1 cellular context compared by ENCODE assay signal in the genomic region with DNA sequence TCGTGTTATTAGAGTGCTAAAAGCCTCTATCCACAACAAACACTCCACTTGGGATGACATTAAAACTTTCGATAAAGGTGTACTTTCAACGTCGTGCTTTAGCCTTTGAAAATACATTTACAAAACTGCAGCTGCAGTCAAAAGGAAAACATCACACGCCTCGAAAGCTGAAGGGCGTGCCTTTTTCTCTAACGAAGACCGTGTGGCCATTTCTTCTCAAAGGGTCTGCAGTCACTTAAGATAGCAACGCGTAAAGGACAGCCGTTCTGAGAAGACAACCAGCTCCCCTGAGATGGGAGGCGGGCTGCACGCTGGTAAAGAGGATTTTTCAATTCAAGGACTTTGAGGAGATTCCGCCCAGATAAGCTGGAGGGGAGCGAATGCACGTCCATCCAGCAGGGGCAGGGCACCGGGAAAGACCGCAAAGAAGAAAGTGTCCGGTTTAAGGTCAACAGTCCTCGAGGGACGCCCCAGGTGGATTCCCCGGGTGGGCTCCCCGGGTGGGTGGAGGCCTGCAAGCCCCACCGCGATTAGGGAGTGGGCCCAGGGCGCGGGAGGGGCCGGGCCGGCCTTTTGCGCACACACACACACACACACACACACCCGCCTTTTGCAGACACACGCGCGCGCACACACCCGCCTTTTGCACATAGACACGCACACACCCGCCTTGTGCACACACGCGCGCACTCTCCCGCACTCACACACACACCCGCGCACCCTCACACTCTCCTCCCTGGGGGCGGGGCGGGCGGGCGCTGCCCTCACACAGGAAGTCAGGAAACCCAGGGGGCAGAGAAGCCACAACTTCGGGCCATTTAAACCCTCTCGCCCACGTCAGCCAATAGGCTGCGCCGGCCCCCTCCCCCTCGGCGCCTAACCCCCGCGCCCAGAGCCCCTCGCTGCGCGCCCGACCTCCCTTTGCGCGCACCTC.
TF ChIP-seq lines count a peak whose summit lies in the region.

No MANE protein-coding gene starts in this region.

TF ChIP-seq in GM12878, 131 proteins besides CTCF, POLR2A, EP300 and RAD21 (continues in another document):
- TF ChIP-seq ATF7 (IDR thresholded peaks at IDR 0.05; ENCODE audit: low read depth) = no peak
- TF ChIP-seq, protein P1, sequence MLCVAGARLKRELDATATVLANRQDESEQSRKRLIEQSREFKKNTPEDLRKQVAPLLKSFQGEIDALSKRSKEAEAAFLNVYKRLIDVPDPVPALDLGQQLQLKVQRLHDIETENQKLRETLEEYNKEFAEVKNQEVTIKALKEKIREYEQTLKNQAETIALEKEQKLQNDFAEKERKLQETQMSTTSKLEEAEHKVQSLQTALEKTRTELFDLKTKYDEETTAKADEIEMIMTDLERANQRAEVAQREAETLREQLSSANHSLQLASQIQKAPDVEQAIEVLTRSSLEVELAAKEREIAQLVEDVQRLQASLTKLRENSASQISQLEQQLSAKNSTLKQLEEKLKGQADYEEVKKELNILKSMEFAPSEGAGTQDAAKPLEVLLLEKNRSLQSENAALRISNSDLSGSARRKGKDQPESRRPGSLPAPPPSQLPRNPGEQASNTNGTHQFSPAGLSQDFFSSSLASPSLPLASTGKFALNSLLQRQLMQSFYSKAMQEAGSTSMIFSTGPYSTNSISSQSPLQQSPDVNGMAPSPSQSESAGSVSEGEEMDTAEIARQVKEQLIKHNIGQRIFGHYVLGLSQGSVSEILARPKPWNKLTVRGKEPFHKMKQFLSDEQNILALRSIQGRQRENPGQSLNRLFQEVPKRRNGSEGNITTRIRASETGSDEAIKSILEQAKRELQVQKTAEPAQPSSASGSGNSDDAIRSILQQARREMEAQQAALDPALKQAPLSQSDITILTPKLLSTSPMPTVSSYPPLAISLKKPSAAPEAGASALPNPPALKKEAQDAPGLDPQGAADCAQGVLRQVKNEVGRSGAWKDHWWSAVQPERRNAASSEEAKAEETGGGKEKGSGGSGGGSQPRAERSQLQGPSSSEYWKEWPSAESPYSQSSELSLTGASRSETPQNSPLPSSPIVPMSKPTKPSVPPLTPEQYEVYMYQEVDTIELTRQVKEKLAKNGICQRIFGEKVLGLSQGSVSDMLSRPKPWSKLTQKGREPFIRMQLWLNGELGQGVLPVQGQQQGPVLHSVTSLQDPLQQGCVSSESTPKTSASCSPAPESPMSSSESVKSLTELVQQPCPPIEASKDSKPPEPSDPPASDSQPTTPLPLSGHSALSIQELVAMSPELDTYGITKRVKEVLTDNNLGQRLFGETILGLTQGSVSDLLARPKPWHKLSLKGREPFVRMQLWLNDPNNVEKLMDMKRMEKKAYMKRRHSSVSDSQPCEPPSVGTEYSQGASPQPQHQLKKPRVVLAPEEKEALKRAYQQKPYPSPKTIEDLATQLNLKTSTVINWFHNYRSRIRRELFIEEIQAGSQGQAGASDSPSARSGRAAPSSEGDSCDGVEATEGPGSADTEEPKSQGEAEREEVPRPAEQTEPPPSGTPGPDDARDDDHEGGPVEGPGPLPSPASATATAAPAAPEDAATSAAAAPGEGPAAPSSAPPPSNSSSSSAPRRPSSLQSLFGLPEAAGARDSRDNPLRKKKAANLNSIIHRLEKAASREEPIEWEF (IDR thresholded peaks at IDR 0.05; ENCODE audit: insufficient replicate concordance, low read depth, low read length) = no peak
- no peak for TF ChIP-seq SREBF1 (IDR thresholded peaks at IDR 0.05; ENCODE audit: low read length)
- TF ChIP-seq STAT3 (IDR thresholded peaks at IDR 0.05; ENCODE audit: low read depth, low read length) = no peak
- TF ChIP-seq CHD1 (IDR thresholded peaks at IDR 0.05; ENCODE audit: low read depth, low read length) = no peak
- TF ChIP-seq RAD51 (IDR thresholded peaks at IDR 0.05) = no peak
- TF ChIP-seq FOXM1 (IDR thresholded peaks at IDR 0.05; ENCODE audit: low read depth, low read length) = no peak
- no peak for TF ChIP-seq PAX5 (IDR thresholded peaks at IDR 0.05; ENCODE audit: borderline replicate concordance, low read depth, low read length)
- no peak for TF ChIP-seq CREM (IDR thresholded peaks at IDR 0.05; ENCODE audit: low read depth)
- TF ChIP-seq, protein P2, sequence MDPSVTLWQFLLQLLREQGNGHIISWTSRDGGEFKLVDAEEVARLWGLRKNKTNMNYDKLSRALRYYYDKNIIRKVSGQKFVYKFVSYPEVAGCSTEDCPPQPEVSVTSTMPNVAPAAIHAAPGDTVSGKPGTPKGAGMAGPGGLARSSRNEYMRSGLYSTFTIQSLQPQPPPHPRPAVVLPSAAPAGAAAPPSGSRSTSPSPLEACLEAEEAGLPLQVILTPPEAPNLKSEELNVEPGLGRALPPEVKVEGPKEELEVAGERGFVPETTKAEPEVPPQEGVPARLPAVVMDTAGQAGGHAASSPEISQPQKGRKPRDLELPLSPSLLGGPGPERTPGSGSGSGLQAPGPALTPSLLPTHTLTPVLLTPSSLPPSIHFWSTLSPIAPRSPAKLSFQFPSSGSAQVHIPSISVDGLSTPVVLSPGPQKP (IDR thresholded peaks at IDR 0.05; ENCODE audit: low read depth, low read length) = 0 out of 2 replicates have a peak, but pooled peaks have one; percentile 19
- TF ChIP-seq NFXL1 (IDR thresholded peaks at IDR 0.05; ENCODE audit: borderline replicate concordance) = no peak
- TF ChIP-seq, protein P3, sequence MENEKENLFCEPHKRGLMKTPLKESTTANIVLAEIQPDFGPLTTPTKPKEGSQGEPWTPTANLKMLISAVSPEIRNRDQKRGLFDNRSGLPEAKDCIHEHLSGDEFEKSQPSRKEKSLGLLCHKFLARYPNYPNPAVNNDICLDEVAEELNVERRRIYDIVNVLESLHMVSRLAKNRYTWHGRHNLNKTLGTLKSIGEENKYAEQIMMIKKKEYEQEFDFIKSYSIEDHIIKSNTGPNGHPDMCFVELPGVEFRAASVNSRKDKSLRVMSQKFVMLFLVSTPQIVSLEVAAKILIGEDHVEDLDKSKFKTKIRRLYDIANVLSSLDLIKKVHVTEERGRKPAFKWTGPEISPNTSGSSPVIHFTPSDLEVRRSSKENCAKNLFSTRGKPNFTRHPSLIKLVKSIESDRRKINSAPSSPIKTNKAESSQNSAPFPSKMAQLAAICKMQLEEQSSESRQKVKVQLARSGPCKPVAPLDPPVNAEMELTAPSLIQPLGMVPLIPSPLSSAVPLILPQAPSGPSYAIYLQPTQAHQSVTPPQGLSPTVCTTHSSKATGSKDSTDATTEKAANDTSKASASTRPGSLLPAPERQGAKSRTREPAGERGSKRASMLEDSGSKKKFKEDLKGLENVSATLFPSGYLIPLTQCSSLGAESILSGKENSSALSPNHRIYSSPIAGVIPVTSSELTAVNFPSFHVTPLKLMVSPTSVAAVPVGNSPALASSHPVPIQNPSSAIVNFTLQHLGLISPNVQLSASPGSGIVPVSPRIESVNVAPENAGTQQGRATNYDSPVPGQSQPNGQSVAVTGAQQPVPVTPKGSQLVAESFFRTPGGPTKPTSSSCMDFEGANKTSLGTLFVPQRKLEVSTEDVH (IDR thresholded peaks at IDR 0.05; ENCODE audit: low read depth, partially characterized antibody) = no peak
- TF ChIP-seq TCF12 (IDR thresholded peaks at IDR 0.05; ENCODE audit: low read depth, low read length) = no peak
- TF ChIP-seq ZNF274 (IDR thresholded peaks at IDR 0.05; ENCODE audit: insufficient read depth, insufficient read length) = no peak
- TF ChIP-seq, protein P4, sequence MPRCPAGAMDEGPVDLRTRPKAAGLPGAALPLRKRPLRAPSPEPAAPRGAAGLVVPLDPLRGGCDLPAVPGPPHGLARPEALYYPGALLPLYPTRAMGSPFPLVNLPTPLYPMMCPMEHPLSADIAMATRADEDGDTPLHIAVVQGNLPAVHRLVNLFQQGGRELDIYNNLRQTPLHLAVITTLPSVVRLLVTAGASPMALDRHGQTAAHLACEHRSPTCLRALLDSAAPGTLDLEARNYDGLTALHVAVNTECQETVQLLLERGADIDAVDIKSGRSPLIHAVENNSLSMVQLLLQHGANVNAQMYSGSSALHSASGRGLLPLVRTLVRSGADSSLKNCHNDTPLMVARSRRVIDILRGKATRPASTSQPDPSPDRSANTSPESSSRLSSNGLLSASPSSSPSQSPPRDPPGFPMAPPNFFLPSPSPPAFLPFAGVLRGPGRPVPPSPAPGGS (IDR thresholded peaks at IDR 0.05; ENCODE audit: borderline replicate concordance, insufficient read depth, low read depth, low read length, poor library complexity, severe bottlenecking) = peak; percentile 23
- TF ChIP-seq SMC3 (IDR thresholded peaks at IDR 0.05; ENCODE audit: borderline replicate concordance, low read length) = no peak
- no peak for TF ChIP-seq CREB1 (IDR thresholded peaks at IDR 0.05; ENCODE audit: low read depth)
- no peak for TF ChIP-seq BCL11A (IDR thresholded peaks at IDR 0.05; ENCODE audit: low read depth, low read length)
- TF ChIP-seq BACH1 (IDR thresholded peaks at IDR 0.05; ENCODE audit: borderline replicate concordance) = 0 out of 2 replicates have a peak, but pooled peaks have one; percentile 11
- TF ChIP-seq TAF1 (IDR thresholded peaks at IDR 0.05; ENCODE audit: borderline replicate concordance, low read depth, low read length) = no peak
- 0 out of 2 replicates have a peak, but pooled peaks have one; percentile 28 for TF ChIP-seq SMARCA5 (IDR thresholded peaks at IDR 0.05)
- TF ChIP-seq EZH2 (IDR thresholded peaks at IDR 0.05; ENCODE audit: borderline replicate concordance, control insufficient read depth, low read depth, low read length) = no peak
- 0 out of 2 replicates have a peak, but pooled peaks have one; percentile 9 for TF ChIP-seq EED (IDR thresholded peaks at IDR 0.05; ENCODE audit: low read depth)
- no peak for TF ChIP-seq MEF2B (IDR thresholded peaks at IDR 0.05; ENCODE audit: partially characterized antibody, poor library complexity, severe bottlenecking)
- TF ChIP-seq, protein P5, sequence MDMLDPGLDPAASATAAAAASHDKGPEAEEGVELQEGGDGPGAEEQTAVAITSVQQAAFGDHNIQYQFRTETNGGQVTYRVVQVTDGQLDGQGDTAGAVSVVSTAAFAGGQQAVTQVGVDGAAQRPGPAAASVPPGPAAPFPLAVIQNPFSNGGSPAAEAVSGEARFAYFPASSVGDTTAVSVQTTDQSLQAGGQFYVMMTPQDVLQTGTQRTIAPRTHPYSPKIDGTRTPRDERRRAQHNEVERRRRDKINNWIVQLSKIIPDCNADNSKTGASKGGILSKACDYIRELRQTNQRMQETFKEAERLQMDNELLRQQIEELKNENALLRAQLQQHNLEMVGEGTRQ (IDR thresholded peaks at IDR 0.05; ENCODE audit: borderline replicate concordance, low read depth, low read length) = no peak
- TF ChIP-seq YY1 (IDR thresholded peaks at IDR 0.05; ENCODE audit: low read depth, low read length) = 0 out of 2 replicates have a peak, but pooled peaks have one; percentile 4
- no peak for TF ChIP-seq ASH2L (IDR thresholded peaks at IDR 0.05; ENCODE audit: borderline replicate concordance, low read depth)
- TF ChIP-seq, protein P6, sequence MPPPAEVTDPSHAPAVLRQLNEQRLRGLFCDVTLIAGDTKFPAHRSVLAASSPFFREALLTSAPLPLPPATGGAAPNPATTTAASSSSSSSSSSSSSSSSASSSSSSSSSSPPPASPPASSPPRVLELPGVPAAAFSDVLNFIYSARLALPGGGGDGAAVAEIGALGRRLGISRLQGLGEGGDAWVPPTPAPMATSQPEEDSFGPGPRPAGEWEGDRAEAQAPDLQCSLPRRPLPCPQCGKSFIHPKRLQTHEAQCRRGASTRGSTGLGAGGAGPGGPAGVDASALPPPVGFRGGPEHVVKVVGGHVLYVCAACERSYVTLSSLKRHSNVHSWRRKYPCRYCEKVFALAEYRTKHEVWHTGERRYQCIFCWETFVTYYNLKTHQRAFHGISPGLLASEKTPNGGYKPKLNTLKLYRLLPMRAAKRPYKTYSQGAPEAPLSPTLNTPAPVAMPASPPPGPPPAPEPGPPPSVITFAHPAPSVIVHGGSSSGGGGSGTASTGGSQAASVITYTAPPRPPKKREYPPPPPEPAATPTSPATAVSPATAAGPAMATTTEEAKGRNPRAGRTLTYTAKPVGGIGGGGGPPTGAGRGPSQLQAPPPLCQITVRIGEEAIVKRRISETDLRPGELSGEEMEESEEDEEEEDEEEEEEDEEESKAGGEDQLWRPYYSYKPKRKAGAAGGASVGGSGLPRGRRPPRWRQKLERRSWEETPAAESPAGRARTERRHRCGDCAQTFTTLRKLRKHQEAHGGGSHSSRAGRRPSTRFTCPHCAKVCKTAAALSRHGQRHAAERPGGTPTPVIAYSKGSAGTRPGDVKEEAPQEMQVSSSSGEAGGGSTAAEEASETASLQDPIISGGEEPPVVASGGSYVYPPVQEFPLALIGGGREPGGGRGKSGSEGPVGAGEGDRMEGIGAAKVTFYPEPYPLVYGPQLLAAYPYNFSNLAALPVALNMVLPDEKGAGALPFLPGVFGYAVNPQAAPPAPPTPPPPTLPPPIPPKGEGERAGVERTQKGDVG (CRISPR knock-in tag; IDR thresholded peaks at IDR 0.05) = no peak
- peak in 1 of 2 experiments; percentile 39; a peak in 2 of 3 replicates for TF ChIP-seq EGR1 (IDR thresholded peaks at IDR 0.05; ENCODE audit: borderline replicate concordance in 1 of 2, low read depth in 2 of 2, low read length in 2 of 2)
- TF ChIP-seq CEBPB (IDR thresholded peaks at IDR 0.05; ENCODE audit: borderline replicate concordance in 1 of 2, low read depth in 2 of 2, low read length in 2 of 2) = no peak
- TF ChIP-seq NR2C2 (IDR thresholded peaks at IDR 0.05; ENCODE audit: borderline replicate concordance, control insufficient read depth, insufficient read length, low read depth) = no peak
- 0 out of 2 replicates have a peak, but pooled peaks have one; percentile 52 for TF ChIP-seq TARDBP (IDR thresholded peaks at IDR 0.05; ENCODE audit: borderline replicate concordance)
- TF ChIP-seq RUNX3 (IDR thresholded peaks at IDR 0.05; ENCODE audit: low read length) = peak; percentile 12; the same call in 1 of the 2 replicates
- peak; percentile 73 for TF ChIP-seq NBN (IDR thresholded peaks at IDR 0.05)
- TF ChIP-seq IKZF1 (conservative IDR thresholded peaks at IDR 0.05) = peak; percentile 23; the same call in 1 of the 2 replicates
- TF ChIP-seq, protein P7, sequence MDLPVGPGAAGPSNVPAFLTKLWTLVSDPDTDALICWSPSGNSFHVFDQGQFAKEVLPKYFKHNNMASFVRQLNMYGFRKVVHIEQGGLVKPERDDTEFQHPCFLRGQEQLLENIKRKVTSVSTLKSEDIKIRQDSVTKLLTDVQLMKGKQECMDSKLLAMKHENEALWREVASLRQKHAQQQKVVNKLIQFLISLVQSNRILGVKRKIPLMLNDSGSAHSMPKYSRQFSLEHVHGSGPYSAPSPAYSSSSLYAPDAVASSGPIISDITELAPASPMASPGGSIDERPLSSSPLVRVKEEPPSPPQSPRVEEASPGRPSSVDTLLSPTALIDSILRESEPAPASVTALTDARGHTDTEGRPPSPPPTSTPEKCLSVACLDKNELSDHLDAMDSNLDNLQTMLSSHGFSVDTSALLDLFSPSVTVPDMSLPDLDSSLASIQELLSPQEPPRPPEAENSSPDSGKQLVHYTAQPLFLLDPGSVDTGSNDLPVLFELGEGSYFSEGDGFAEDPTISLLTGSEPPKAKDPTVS (IDR thresholded peaks at IDR 0.05; ENCODE audit: low read depth, low read length) = no peak
- no peak for TF ChIP-seq TBL1XR1 (IDR thresholded peaks at IDR 0.05; ENCODE audit: low read depth, low read length)
- TF ChIP-seq RB1 (IDR thresholded peaks at IDR 0.05; ENCODE audit: borderline replicate concordance) = peak; percentile 46; the same call in 1 of the 2 replicates
